ENCODE assay signal across 22 cellular contexts in genomic region chr4:40698733-40699132, GRCh38. TPM values are rescaled to one million over a fixed set of nuclear protein-coding genes. Genes with fewer than 3 reads are reported as not detected.
"Had no signal": no experiment of that assay in that cellular context is flagged by ENCODE, and none has a peak within 500 bp of the region (broad histone marks: within the 10 kb centered on the region; RNA-seq: fewer than 3 reads in every experiment).

No MANE protein-coding gene starts in this region.

- DNase-seq: activated CD4-positive, alpha-beta memory T cell treated with anti-CD3 and anti-CD28 coated beads for 36 hours; activated CD4-positive, alpha-beta T cell treated with anti-CD3 and anti-CD28 coated beads, Interleukin-2, amount 10 ng/mL, durations not matched to agents 7 days and 5 days; activated CD4-positive, CD25-positive, alpha-beta regulatory T cell treated with anti-CD3 and anti-CD28 coated beads, Interleukin-2, amount 50 U/mL, for 72 hours; activated CD8-positive, alpha-beta memory T cell treated with anti-CD3 and anti-CD28 coated beads for 24 hours; activated gamma-delta T cell treated with Interleukin-2 at 50 U/mL for 16 hours; activated naive CD4-positive, alpha-beta T cell treated with anti-CD3 and anti-CD28 coated beads, Interleukin-2, amount 10 ng/mL, durations not matched to agents 7 days and 5 days; activated naive CD8-positive, alpha-beta T cell treated with anti-CD3 and anti-CD28 coated beads for 36 hours; brain microvascular endothelial cell; cerebellar nuclear complex; MG63; MV-4-11; NCI-H1092 treated with DMSO at 0.1 percent for 48 hours; NCI-H1436; NCI-H1694 treated with DMSO at 0.1 percent for 48 hours; NCI-H2029 treated with DMSO at 0.1 percent for 48 hours; NCI-H510A treated with DMSO at 0.1 percent for 48 hours; NCI-H69; NK-92 treated with Interleukin-12 subunit alpha and Interleukin-12 subunit beta, amount 100 ng/mL, for 24 hours had no signal

- H3K36me3 ChIP-seq: brain microvascular endothelial cell, cardiac muscle cell, MG63 had no signal

- H3K4me3 ChIP-seq: cardiac muscle cell, MG63 had no signal

- H3K27ac ChIP-seq: brain microvascular endothelial cell, cardiac muscle cell had no signal

- H3K27me3 ChIP-seq: brain microvascular endothelial cell, cardiac muscle cell, MG63 had no signal

- H3K9me3 ChIP-seq: MG63 had no signal

- FAIRE-seq: colon, RCC 7860 had no signal

RNA-seq across cellular contexts. Expression of gene NSUN7, which starts 51.0 kb away (rescaled TPM):
- total RNA-seq: activated CD4-positive, alpha-beta T cell treated with anti-CD3 and anti-CD28 coated beads, Interleukin-2, amount 10 ng/mL, durations not matched to agents 7 days and 5 days; SK-MEL-5 had no signal
